9 cellular contexts compared by ENCODE assay signal in genomic region chr1:168386949-168387586, GRCh38.
DNase-seq lines count a peak whose midpoint lies in the region; ATAC-seq, FAIRE-seq and TF ChIP-seq lines count a peak whose summit lies in the region.
"Had no signal": no experiment of that assay in that cellular context is flagged by ENCODE, and none has a peak within 500 bp of the region (broad histone marks: within the 10 kb centered on the region; RNA-seq: fewer than 3 reads in every experiment).

No MANE protein-coding gene starts in this region.

- peak overlapping the region; percentile 70 for H3K4me3 Mint-ChIP-seq in WTC11

- no peaks in the 10 kb centered on the region for H3K79me2 ChIP-seq in GM12878 (ENCODE audit: control insufficient read depth, insufficient read depth, low read length)

- H3K9ac ChIP-seq in GM12878 (ENCODE audit: control insufficient read depth, insufficient read depth, low read length): no peak overlapping the region

- no peak for TF ChIP-seq RAD21 in GM12878 (IDR thresholded peaks at IDR 0.05; ENCODE audit: insufficient read depth, low read depth, low read length)

- peaks cover 4% of the 10 kb centered on the region for H3K9me3 Mint-ChIP-seq in WTC11

- no TSS peak for BruUV-seq in GM12878 (replicated peaks; lab: Mats Ljungman, UMichigan)

- H3K4me2 ChIP-seq in GM12878 (ENCODE audit: control insufficient read depth, insufficient read depth): no peak overlapping the region

- in situ Hi-C loops in GM12878 (cut with MboI): no loop called here

- SMC1A ChIA-PET in GM12878 (lab: Charles Lee; ENCODE audit: uncharacterized antibody, unreplicated experiment): interaction anchor here (1.8 kb wide), 1 partner anchor 13 kb away, joined by 4 read pairs; no protein-coding TSS in a partner anchor

- H3K36me3 Mint-ChIP-seq in WTC11: peaks cover 7% of the 10 kb centered on the region; the same call in 1 of the 2 replicates

- no peaks in the 10 kb centered on the region for H4K20me1 ChIP-seq in GM12878 (ENCODE audit: control insufficient read depth, insufficient read depth)

- H3K27ac ChIP-seq in GM12878 (ENCODE audit: control insufficient read depth, insufficient read depth) (no peak overlapping the region), lower lobe of right lung (no peak overlapping the region)

- H3K4me3 ChIP-seq in GM12878 (no peak overlapping the region), lower lobe of right lung (no peak overlapping the region)

- RAD21 ChIA-PET in GM12878 (lab: Charles Lee; ENCODE audit: unreplicated experiment): interaction anchor here (1.1 kb wide), 1 partner anchor 44 kb away, joined by 4 read pairs; no protein-coding TSS in a partner anchor

- POLR2A ChIA-PET in WTC11 (lab: Charles Lee) (no interaction called here), GM12878 (lab: Charles Lee) (no interaction called here)

- no peaks in the 10 kb centered on the region; a peak in 1 of 4 replicates for H3K27me3 ChIP-seq in GM12878 (replicated peaks in 1 of 2; ENCODE audit: control insufficient read depth in 2 of 2, insufficient read depth in 2 of 2, low read length in 1 of 2)
- peaks cover 6% of the 10 kb centered on the region for H3K27me3 ChIP-seq in lower lobe of right lung (ENCODE audit: low read depth)

- CTCF ChIA-PET in WTC11 (lab: Charles Lee) (interaction anchor here (0.7 to 4.0 kb wide), 4 partner anchors 9 to 276 kb away, joined by 3 to 25 read pairs (median 4); no protein-coding TSS in a partner anchor), GM12878 (lab: Yijun Ruan, JAX) (interaction anchor here (1.2 to 1.5 kb wide), 3 partner anchors 8 to 44 kb away, joined by 3 to 5 read pairs (median 3); no protein-coding TSS in a partner anchor)

- intact Hi-C loops in GM12878 (cut with micrococcal nuclease; ENCODE audit: unreplicated experiment) (no loop called here), lower lobe of right lung (cut with DNase I) (no loop called here)

- WGBS in GM12878 (ENCODE audit: insufficient coverage, insufficient replicate concordance, low lambda C conversion rate, missing lambda C conversion rate): 64% methylated on average over 18 of the region's 25 CpGs

- H3K4me1 ChIP-seq in GM12878 (ENCODE audit: control insufficient read depth, insufficient read depth, low read length): no peaks in the 10 kb centered on the region
- no peaks in the 10 kb centered on the region for H3K4me1 ChIP-seq in lower lobe of right lung

- ATAC-seq in HG03280 (IDR thresholded peaks at IDR 0.05; ENCODE audit: unreplicated experiment) (peak; percentile 66), WTC11 (peak; percentile 76), GM12878 (no peak), lower lobe of right lung (peak; percentile 85 to 95)

- H3K27ac Mint-ChIP-seq in WTC11: peak overlapping the region; percentile 92

- TF ChIP-seq EP300 in GM12878 (IDR thresholded peaks at IDR 0.05; ENCODE audit: borderline replicate concordance in 1 of 2, control insufficient read depth in 1 of 2, low read depth in 2 of 2, low read length in 2 of 2): no peak

- no peak for TF ChIP-seq POLR2A in GM12878 (IDR thresholded peaks at IDR 0.05; ENCODE audit: low read depth, low read length)
- no peak for TF ChIP-seq POLR2A in H54 (IDR thresholded peaks at IDR 0.05; ENCODE audit: low read depth, low read length)

- no peak overlapping the region for H2AFZ ChIP-seq in GM12878 (ENCODE audit: control insufficient read depth, low read depth, low read length)

- TF ChIP-seq CTCF in WTC11 (IDR thresholded peaks at IDR 0.05) (no peak), GM12878 (IDR thresholded peaks at IDR 0.05 in 2 of 3, conservative IDR thresholded peaks at IDR 0.05 in 1 of 3; ENCODE audit: control insufficient read depth in 2 of 3, extremely low read depth in 1 of 3, insufficient read depth in 1 of 3, low read depth in 3 of 3, low read length in 3 of 3) (no peak), lower lobe of right lung (IDR thresholded peaks at IDR 0.05) (no peak)

- FAIRE-seq in GM12878 (lab: Jason Lieb, UNC) (no peak), H54 (lab: Jason Lieb, UNC) (no peak)

- H3K4me1 Mint-ChIP-seq in WTC11: peaks cover 32% of the 10 kb centered on the region

- H3K9me3 ChIP-seq in GM12878 (replicated peaks; ENCODE audit: control insufficient read depth, insufficient read depth, low read length) (no peaks in the 10 kb centered on the region; the same call in 2 of the 3 replicates), lower lobe of right lung (no peaks in the 10 kb centered on the region)

- DNase-seq in WTC11 (ENCODE audit: low spot score): peak; percentile 73
- no peak for DNase-seq in GM12878 (ENCODE audit: low read depth, low spot score)
- peak; percentile 75 for DNase-seq in lower lobe of right lung
- peak; percentile 58 to 75 for DNase-seq in stimulated activated CD8-positive, alpha-beta memory T cell treated with anti-CD3 and anti-CD28 coated beads, Interleukin-15, amount 100 ng/mL, for 48 hours (ENCODE audit: low read depth in 2 of 2)
- no peak for DNase-seq in NCI-H1694 (lab: John Stamatoyannopoulos, UW)
- no peak for DNase-seq in hippocampal formation (lab: John Stamatoyannopoulos, UW)
- no peak for DNase-seq in H54 (ENCODE audit: insufficient read length, low spot score)
- DNase-seq: IMR-90 had no signal

- H3K36me3 ChIP-seq in GM12878 (ENCODE audit: control insufficient read depth in 2 of 2, insufficient read depth in 2 of 2, low read length in 1 of 2) (no peaks in the 10 kb centered on the region), lower lobe of right lung (no peaks in the 10 kb centered on the region)

- H3K27me3 Mint-ChIP-seq in WTC11 (ENCODE audit: low read depth): peaks cover 10% of the 10 kb centered on the region

TF ChIP-seq in WTC11, 78 proteins besides CTCF, POLR2A, EP300 and RAD21 (continues in another document):
- TF ChIP-seq MAX (CRISPR knock-in tag; IDR thresholded peaks at IDR 0.05): peak; percentile 74; the same call in 1 of the 2 replicates

TF ChIP-seq in GM12878, 131 proteins besides CTCF, POLR2A, EP300 and RAD21:
- TF ChIP-seq BHLHE40 (IDR thresholded peaks at IDR 0.05; ENCODE audit: borderline replicate concordance in 1 of 2, low read depth in 2 of 2, low read length in 1 of 2): peak in 1 of 2 experiments; percentile 22; a peak in 1 of 4 replicates
- TF ChIP-seq CREM (IDR thresholded peaks at IDR 0.05; ENCODE audit: low read depth): peak; percentile 53
- TF ChIP-seq CREB1 (IDR thresholded peaks at IDR 0.05; ENCODE audit: low read depth): peak; percentile 46; the same call in 1 of the 2 replicates
- TF ChIP-seq MLLT1 (IDR thresholded peaks at IDR 0.05): no peak
- no peak for TF ChIP-seq CHD4 (IDR thresholded peaks at IDR 0.05)
TF ChIP-seq in GM12878: peak in this region for 3.

Comparison
In these comparisons a context has a peak if more than half of its experiments do, and no peak if none do; other contexts are left out.
1. DNase-seq: peak in WTC11 (single experiment), lower lobe of right lung (single experiment) and stimulated activated CD8-positive, alpha-beta memory T cell treated with anti-CD3 and anti-CD28 coated beads, Interleukin-15, amount 100 ng/mL, for 48 hours (2 of 2); none in GM12878 (single experiment), NCI-H1694 (single experiment), hippocampal formation (0 of 2) and H54 (single experiment).